Comparison of ENCODE assay signal across 9 cellular contexts in the genomic region with DNA sequence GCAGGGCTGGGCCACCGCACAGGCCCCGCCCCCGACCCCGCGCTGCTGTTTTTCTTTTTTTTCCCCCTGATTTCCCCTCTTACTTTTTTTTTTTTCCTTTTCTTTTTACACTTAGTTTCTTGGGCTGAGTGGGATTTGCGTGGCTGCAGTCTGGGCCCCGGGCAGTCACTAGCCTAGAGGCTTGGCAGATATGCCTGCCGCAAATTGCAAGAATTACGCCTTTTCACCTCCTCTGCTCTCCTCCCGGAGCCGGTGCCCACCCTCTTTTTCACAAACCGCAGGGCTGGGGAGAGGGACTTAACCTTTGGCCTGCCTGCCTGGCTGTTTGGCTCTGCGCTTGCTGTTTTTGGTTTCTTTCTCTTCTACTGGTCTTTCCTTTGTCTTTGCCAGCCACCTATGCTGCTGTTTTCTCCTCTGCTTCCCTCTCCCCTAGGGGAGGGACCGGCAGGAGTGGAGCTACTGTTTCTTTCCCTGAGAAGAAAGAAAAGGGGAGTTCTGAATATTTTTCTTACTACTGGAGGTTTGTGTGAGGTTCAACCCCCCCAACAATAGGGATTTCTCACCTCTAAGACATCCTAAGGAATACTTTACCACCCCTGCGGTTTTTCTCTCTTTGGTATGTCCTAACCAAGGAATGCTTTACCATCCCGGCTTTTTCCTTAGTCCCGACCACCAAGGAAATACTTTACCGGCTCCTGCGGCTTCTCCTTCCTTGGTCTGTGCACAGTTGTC. TPM values are rescaled to one million over a fixed set of nuclear protein-coding genes. Genes with fewer than 3 reads are reported as not detected.
DNase-seq lines count a peak whose midpoint lies in the region; ATAC-seq and TF ChIP-seq lines count a peak whose summit lies in the region.
"Had no signal": no experiment of that assay in that cellular context is flagged by ENCODE, and none has a peak within 500 bp of the region (broad histone marks: within the 10 kb centered on the region; RNA-seq: fewer than 3 reads in every experiment).

No MANE protein-coding gene starts in this region.

- H3K4me3 ChIP-seq in neutrophil (ENCODE audit: low read depth in 1 of 2, low read length in 1 of 2): peak overlapping the region; percentile 65 to 70
- H3K4me3 ChIP-seq: A549 had no signal

- H3K4me3 Mint-ChIP-seq in WTC11: peak overlapping the region; percentile 86

- H3K27ac Mint-ChIP-seq in WTC11: peak overlapping the region; percentile 100

- DNase-seq in DMS53 (lab: John Stamatoyannopoulos, UW) (peak; percentile 53), DMS53 treated with DMSO at 0.1 percent for 48 hours (lab: John Stamatoyannopoulos, UW; ENCODE audit: unreplicated experiment) (no peak), WTC11 (ENCODE audit: low spot score) (peak; percentile 69), foreskin melanocyte (peak; percentile 36), NCI-H2171 treated with DMSO at 0.1 percent for 48 hours (lab: John Stamatoyannopoulos, UW) (no peak)

- no peaks in the 10 kb centered on the region for H3K27me3 Mint-ChIP-seq in WTC11 (ENCODE audit: low read depth)

- H3K4me1 ChIP-seq in neutrophil (ENCODE audit: control insufficient read depth in 1 of 2, insufficient read depth in 1 of 2, low read depth in 1 of 2, low read length in 1 of 2): peaks cover 77 to 81% of the 10 kb centered on the region in 2 experiments
- H3K4me1 ChIP-seq: A549 had no signal

- TF ChIP-seq CTCF in WTC11 (IDR thresholded peaks at IDR 0.05) (no peak), neutrophil (IDR thresholded peaks at IDR 0.05) (no peak)

- ATAC-seq in WTC11: peak; percentile 60
- no peak for ATAC-seq in GM21717 (IDR thresholded peaks at IDR 0.05; ENCODE audit: unreplicated experiment)
- ATAC-seq in HG03097 (IDR thresholded peaks at IDR 0.05; ENCODE audit: low FRiP score, unreplicated experiment): no peak
- ATAC-seq: A549 had no signal

- H3K9me3 Mint-ChIP-seq in WTC11: no peaks in the 10 kb centered on the region

- H3K27ac ChIP-seq in neutrophil: peak overlapping the region; percentile 89
- H3K27ac ChIP-seq: A549 had no signal

- H3K36me3 Mint-ChIP-seq in WTC11: peaks cover 22% of the 10 kb centered on the region

- peaks cover 16% of the 10 kb centered on the region for H3K36me3 ChIP-seq in neutrophil

- no peaks in the 10 kb centered on the region for H3K27me3 ChIP-seq in neutrophil

- H3K4me1 Mint-ChIP-seq in WTC11: peaks cover 70% of the 10 kb centered on the region

- POLR2A ChIA-PET in WTC11 (lab: Charles Lee): interaction anchor here (0.5 to 2.9 kb wide), 4 partner anchors 11 to 145 kb away, joined by 4 to 11 read pairs (median 6); partner anchors contain the start of gene ZNF552

- CTCF ChIA-PET in WTC11 (lab: Charles Lee): interaction anchor here (0.6 to 2.5 kb wide), 3 partner anchors 11 to 38 kb away, joined by 3 to 12 read pairs (median 3); no protein-coding TSS in a partner anchor

- H3K9me3 ChIP-seq in neutrophil: no peaks in the 10 kb centered on the region

TF ChIP-seq in WTC11, 78 proteins besides CTCF, POLR2A, EP300 and RAD21:
- TF ChIP-seq, protein P1, sequence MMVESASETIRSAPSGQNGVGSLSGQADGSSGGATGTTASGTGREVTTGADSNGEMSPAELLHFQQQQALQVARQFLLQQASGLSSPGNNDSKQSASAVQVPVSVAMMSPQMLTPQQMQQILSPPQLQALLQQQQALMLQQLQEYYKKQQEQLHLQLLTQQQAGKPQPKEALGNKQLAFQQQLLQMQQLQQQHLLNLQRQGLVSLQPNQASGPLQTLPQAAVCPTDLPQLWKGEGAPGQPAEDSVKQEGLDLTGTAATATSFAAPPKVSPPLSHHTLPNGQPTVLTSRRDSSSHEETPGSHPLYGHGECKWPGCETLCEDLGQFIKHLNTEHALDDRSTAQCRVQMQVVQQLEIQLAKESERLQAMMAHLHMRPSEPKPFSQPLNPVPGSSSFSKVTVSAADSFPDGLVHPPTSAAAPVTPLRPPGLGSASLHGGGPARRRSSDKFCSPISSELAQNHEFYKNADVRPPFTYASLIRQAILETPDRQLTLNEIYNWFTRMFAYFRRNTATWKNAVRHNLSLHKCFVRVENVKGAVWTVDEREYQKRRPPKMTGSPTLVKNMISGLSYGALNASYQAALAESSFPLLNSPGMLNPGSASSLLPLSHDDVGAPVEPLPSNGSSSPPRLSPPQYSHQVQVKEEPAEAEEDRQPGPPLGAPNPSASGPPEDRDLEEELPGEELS (CRISPR knock-in tag; IDR thresholded peaks at IDR 0.05): no peak
- TF ChIP-seq, protein P2, sequence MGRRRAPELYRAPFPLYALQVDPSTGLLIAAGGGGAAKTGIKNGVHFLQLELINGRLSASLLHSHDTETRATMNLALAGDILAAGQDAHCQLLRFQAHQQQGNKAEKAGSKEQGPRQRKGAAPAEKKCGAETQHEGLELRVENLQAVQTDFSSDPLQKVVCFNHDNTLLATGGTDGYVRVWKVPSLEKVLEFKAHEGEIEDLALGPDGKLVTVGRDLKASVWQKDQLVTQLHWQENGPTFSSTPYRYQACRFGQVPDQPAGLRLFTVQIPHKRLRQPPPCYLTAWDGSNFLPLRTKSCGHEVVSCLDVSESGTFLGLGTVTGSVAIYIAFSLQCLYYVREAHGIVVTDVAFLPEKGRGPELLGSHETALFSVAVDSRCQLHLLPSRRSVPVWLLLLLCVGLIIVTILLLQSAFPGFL (CRISPR knock-in tag; IDR thresholded peaks at IDR 0.05; ENCODE audit: borderline replicate concordance): no peak
- no peak for TF ChIP-seq NFYB (CRISPR knock-in tag; conservative IDR thresholded peaks at IDR 0.05; ENCODE audit: low read depth)
- no peak for TF ChIP-seq FOXP1 (CRISPR knock-in tag; IDR thresholded peaks at IDR 0.05; ENCODE audit: borderline replicate concordance)
- TF ChIP-seq TP53 (CRISPR knock-in tag; IDR thresholded peaks at IDR 0.05): no peak
- TF ChIP-seq, protein P3, sequence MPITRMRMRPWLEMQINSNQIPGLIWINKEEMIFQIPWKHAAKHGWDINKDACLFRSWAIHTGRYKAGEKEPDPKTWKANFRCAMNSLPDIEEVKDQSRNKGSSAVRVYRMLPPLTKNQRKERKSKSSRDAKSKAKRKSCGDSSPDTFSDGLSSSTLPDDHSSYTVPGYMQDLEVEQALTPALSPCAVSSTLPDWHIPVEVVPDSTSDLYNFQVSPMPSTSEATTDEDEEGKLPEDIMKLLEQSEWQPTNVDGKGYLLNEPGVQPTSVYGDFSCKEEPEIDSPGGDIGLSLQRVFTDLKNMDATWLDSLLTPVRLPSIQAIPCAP (CRISPR knock-in tag; IDR thresholded peaks at IDR 0.05): no peak
- no peak for TF ChIP-seq CREB1 (CRISPR knock-in tag; IDR thresholded peaks at IDR 0.05)
- TF ChIP-seq KAT7 (CRISPR knock-in tag; IDR thresholded peaks at IDR 0.05; ENCODE audit: borderline replicate concordance): no peak
- no peak for TF ChIP-seq TEAD1 (CRISPR knock-in tag; IDR thresholded peaks at IDR 0.05)
- no peak for TF ChIP-seq HMGXB4 (CRISPR knock-in tag; IDR thresholded peaks at IDR 0.05)
- no peak for TF ChIP-seq STAT6 (CRISPR knock-in tag; conservative IDR thresholded peaks at IDR 0.05; ENCODE audit: low read depth)
- TF ChIP-seq ATF1 (CRISPR knock-in tag; IDR thresholded peaks at IDR 0.05): no peak
- TF ChIP-seq CREM (CRISPR knock-in tag; IDR thresholded peaks at IDR 0.05): no peak
- TF ChIP-seq GRHL2 (CRISPR knock-in tag; IDR thresholded peaks at IDR 0.05; ENCODE audit: insufficient replicate concordance, severe bottlenecking): no peak
- TF ChIP-seq SOX15 (CRISPR knock-in tag; IDR thresholded peaks at IDR 0.05): no peak
- TF ChIP-seq IRF2 (CRISPR knock-in tag; IDR thresholded peaks at IDR 0.05; ENCODE audit: borderline replicate concordance, low read depth): no peak
- no peak for TF ChIP-seq NFATC4 (CRISPR knock-in tag; IDR thresholded peaks at IDR 0.05)

RNA-seq across cellular contexts. Expression of gene ZNF552, which starts 11.0 kb away (rescaled TPM):
- total RNA-seq in WTC11 (2021): 9.0 to 13.1 TPM (median 9.3 TPM) in 3 replicates

RNA-seq across cellular contexts. Expression of gene ZNF587B, which starts 26.3 kb away (rescaled TPM):
- 39.9 to 43.2 TPM (median 41.7 TPM) in 3 replicates for total RNA-seq in WTC11 (2021)

RNA-seq across cellular contexts. Expression of gene ZNF586, which starts 34.3 kb away (rescaled TPM):
- 13.6 to 16.4 TPM (median 15.4 TPM) in 3 replicates for total RNA-seq in WTC11 (2021)

RNA-seq across cellular contexts. Expression of gene ZNF587, which starts 45.9 kb away (rescaled TPM):
- total RNA-seq in WTC11 (2021): 46.6 to 57.0 TPM (median 47.0 TPM) in 3 replicates

RNA-seq across cellular contexts. Expression of gene ZNF776, which starts 57.1 kb away (rescaled TPM):
- total RNA-seq in WTC11 (2021): 14.3 to 16.9 TPM (median 16.4 TPM) in 3 replicates

Comparison
In these comparisons a context has a peak if more than half of its experiments do, and no peak if none do; other contexts are left out.
1. DNase-seq: peak in DMS53 (single experiment), WTC11 (single experiment) and foreskin melanocyte (single experiment); none in DMS53 treated with DMSO at 0.1 percent for 48 hours (single experiment) and NCI-H2171 treated with DMSO at 0.1 percent for 48 hours (single experiment).